ENCODE assay signal across 34 cellular contexts in the genomic region with DNA sequence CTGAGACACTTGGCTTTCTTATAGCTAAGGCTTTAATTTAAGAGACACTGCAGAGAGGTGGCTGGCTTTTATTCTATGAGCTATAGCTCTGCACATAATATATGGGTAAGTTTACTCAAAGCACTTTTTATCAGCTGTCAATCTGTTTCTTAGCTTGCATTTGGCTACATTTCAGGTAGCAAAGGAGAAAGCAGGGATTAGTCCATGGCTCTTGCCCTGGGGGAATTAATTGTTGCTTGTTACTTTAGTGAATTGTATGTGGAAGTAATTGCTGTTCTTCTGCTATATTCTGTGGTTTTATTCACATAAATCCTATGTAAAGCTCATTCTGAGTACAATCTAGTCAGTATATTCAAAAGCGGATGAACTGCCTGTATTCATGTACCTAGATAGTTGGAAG. TPM values are rescaled to one million over a fixed set of nuclear protein-coding genes. Genes with fewer than 3 reads are reported as not detected.
"Had no signal": no experiment of that assay in that cellular context is flagged by ENCODE, and none has a peak within 500 bp of the region (broad histone marks: within the 10 kb centered on the region; RNA-seq: fewer than 3 reads in every experiment).

No MANE protein-coding gene starts in this region.

- H3K27ac ChIP-seq: brain microvascular endothelial cell, coronary artery, dorsolateral prefrontal cortex, gastroesophageal sphincter, hepatocyte, pancreas, prostate gland, right atrium auricular region, uterus had no signal

- H3K27me3 ChIP-seq: brain microvascular endothelial cell, hepatocyte, pancreas, right atrium auricular region, uterus had no signal

- DNase-seq: activated CD4-positive, alpha-beta memory T cell treated with anti-CD3 and anti-CD28 coated beads, Interleukin-2, amount 10 ng/mL, durations not matched to agents 7 days and 5 days; activated CD4-positive, alpha-beta T cell treated with anti-CD3 and anti-CD28 coated beads for 1 hour; activated CD4-positive, alpha-beta T cell treated with anti-CD3 and anti-CD28 coated beads, Interleukin-2, amount 10 ng/mL, durations not matched to agents 7 days and 5 days; activated CD8-positive, alpha-beta memory T cell treated with anti-CD3 and anti-CD28 coated beads, Interleukin-2, amount 50 U/mL, for 48 hours; activated gamma-delta T cell treated with Interleukin-2 at 50 U/mL for 16 hours; activated naive CD4-positive, alpha-beta T cell treated with anti-CD3 and anti-CD28 coated beads, Interleukin-2, amount 50 U/mL, for 16 hours; activated T-cell treated with anti-CD3 and anti-CD28 coated beads, Interleukin-2, amount 50 U/mL, for 24 hours; amniotic stem cell; brain microvascular endothelial cell; dorsolateral prefrontal cortex; effector memory CD4-positive, alpha-beta T cell; islet precursor cell; left ventricle myocardium superior; naive B cell; nucleus accumbens; pancreas; stimulated activated CD4-positive, alpha-beta T cell treated with anti-CD3 and anti-CD28 coated beads, Interleukin-1b, Interleukin-23, amount 100 ng/mL, for 48 hours; stimulated activated CD4-positive, alpha-beta T cell treated with anti-CD3 and anti-CD28 coated beads, Interleukin-4, amount 100 ng/mL, for 4 hours; stimulated activated CD8-positive, alpha-beta memory T cell treated with anti-CD3 and anti-CD28 coated beads, Interleukin-4, amount 100 ng/mL, for 48 hours; stimulated activated naive CD8-positive, alpha-beta T cell treated with anti-CD3 and anti-CD28 coated beads, Interleukin-15, amount 100 ng/mL, for 72 hours; substantia nigra; uterus had no signal

- H3K9me3 ChIP-seq: gastroesophageal sphincter, pancreas, prostate gland, right atrium auricular region, uterus had no signal

- H3K4me1 ChIP-seq: gastroesophageal sphincter, pancreas, prostate gland, right atrium auricular region, uterus had no signal

- H3K4me3 ChIP-seq: coronary artery, dorsolateral prefrontal cortex, gastroesophageal sphincter, hepatocyte, pancreas, prostate gland, right atrium auricular region, smooth muscle cell, uterus had no signal

- H3K36me3 ChIP-seq: brain microvascular endothelial cell, gastroesophageal sphincter, pancreas, prostate gland, right atrium auricular region, uterus had no signal

- ATAC-seq: gastroesophageal sphincter; left ventricle myocardium superior; pancreas; stimulated activated memory B cell treated with anti-CD40 and anti-IgM and Interleukin-4, amounts not matched to agents 10 μg/mL and 1 μg/mL and 100 μg/mL, for 72 hours; stimulated activated naive CD8-positive, alpha-beta T cell treated with anti-CD3 and anti-CD28 coated beads, Interleukin-15, amount 100 ng/mL, for 72 hours; WTC11 had no signal

RNA-seq across cellular contexts. Expression of a gene that starts 14.4 kb away (rescaled TPM):
- total RNA-seq: activated CD4-positive, alpha-beta memory T cell treated with anti-CD3 and anti-CD28 coated beads, Interleukin-2, amount 10 ng/mL, durations not matched to agents 7 days and 5 days; activated CD4-positive, alpha-beta T cell treated with anti-CD3 and anti-CD28 coated beads, Interleukin-2, amount 10 ng/mL, durations not matched to agents 7 days and 5 days; astrocyte; cardiac septum; epithelial cell of proximal tubule; gastroesophageal sphincter; hepatocyte; left ventricle myocardium superior; mesothelial cell of epicardium; right atrium auricular region; smooth muscle cell; WTC11 had no signal
- polyA plus RNA-seq: hepatocyte, smooth muscle cell had no signal
